Comparison of ENCODE assay signal across 17 cellular contexts in the genomic region with DNA sequence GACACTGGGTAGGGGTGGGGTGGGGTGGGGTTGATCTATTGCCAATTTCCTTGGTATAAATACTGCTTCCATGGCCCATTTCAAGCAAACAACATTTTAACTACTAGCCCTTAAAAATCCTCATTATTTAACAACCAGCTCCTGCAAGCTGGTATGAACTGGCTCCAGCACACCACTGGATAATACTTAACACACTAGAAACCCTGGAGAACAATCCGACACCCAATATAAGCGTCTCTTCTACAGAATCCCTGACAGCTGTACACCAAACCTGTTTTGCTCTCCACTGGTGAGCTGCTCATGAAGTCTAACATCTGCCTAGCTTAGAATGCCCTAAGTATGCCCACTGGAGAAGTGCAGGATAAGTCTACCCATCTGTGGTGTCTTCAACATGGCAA.
DNase-seq lines count a peak whose midpoint lies in the region; ATAC-seq and TF ChIP-seq lines count a peak whose summit lies in the region.
"Had no signal": no experiment of that assay in that cellular context is flagged by ENCODE, and none has a peak within 500 bp of the region (broad histone marks: within the 10 kb centered on the region; RNA-seq: fewer than 3 reads in every experiment).

No MANE protein-coding gene starts in this region.

- H3K27ac ChIP-seq in PC-3 (ENCODE audit: low read length): peak overlapping the region; percentile 48
- no peak overlapping the region for H3K27ac ChIP-seq in CD8-positive, alpha-beta T cell (ENCODE audit: low read depth, low read length)
- no peak overlapping the region for H3K27ac ChIP-seq in psoas muscle

- H3K9ac ChIP-seq in PC-3 (ENCODE audit: low read length): no peak overlapping the region

- H3K4me2 ChIP-seq in PC-3 (ENCODE audit: low read length): no peak overlapping the region

- WGBS in psoas muscle, 3 donors: 71 to 91% (median 82%) methylated on average over 2 of the region's 2 CpGs

- DNase-seq in DMS79 treated with DMSO at 0.1 percent for 48 hours (lab: John Stamatoyannopoulos, UW) (peak; percentile 26), PC-3 (no peak), immature natural killer cell (no peak), osteocyte (ENCODE audit: extremely low spot score, unreplicated experiment) (no peak), psoas muscle (no peak), NCI-H1048 (lab: John Stamatoyannopoulos, UW) (no peak)
- no peak for DNase-seq in CD8-positive, alpha-beta T cell
- no peak for DNase-seq in activated CD8-positive, alpha-beta T cell treated with anti-CD3 and anti-CD28 coated beads for 36 hours
- DNase-seq: activated CD4-positive, CD25-positive, alpha-beta regulatory T cell treated with anti-CD3 and anti-CD28 coated beads, Interleukin-2, amount 50 U/mL, for 72 hours; activated CD8-positive, alpha-beta memory T cell treated with anti-CD3 and anti-CD28 coated beads, Interleukin-2, amount 50 U/mL, for 48 hours; activated naive CD4-positive, alpha-beta T cell treated with anti-CD3 and anti-CD28 coated beads, Interleukin-2, amount 10 ng/mL, durations not matched to agents 7 days and 5 days; Calu3; NCI-H187 treated with DMSO at 0.1 percent for 48 hours; stimulated activated CD4-positive, alpha-beta T cell treated with anti-CD3 and anti-CD28 coated beads, Interleukin-2, amount 100 ng/mL, for 24 hours; trophoblast cell had no signal

- H3K4me3 ChIP-seq in PC-3 (ENCODE audit: low read length) (no peak overlapping the region), psoas muscle (no peak overlapping the region)
- no peak overlapping the region for H3K4me3 ChIP-seq in CD8-positive, alpha-beta T cell (ENCODE audit: low read depth, low read length)
- H3K4me3 ChIP-seq: gastroesophageal sphincter had no signal

- BruUV-seq in PC-3 (replicated peaks; lab: Mats Ljungman, UMichigan): TSS peak; percentile 99

- TF ChIP-seq CTCF in PC-3 (conservative IDR thresholded peaks at IDR 0.05; ENCODE audit: low read depth, low read length): no peak
- TF ChIP-seq CTCF in osteocyte (IDR thresholded peaks at IDR 0.05): no peak
- TF ChIP-seq CTCF in CD8-positive, alpha-beta T cell (IDR thresholded peaks at IDR 0.05): no peak
- no peak for TF ChIP-seq CTCF in activated CD8-positive, alpha-beta T cell treated with anti-CD3 and anti-CD28 coated beads for 36 hours (IDR thresholded peaks at IDR 0.05)
- TF ChIP-seq CTCF in psoas muscle (IDR thresholded peaks at IDR 0.05): no peak

- H3K4me1 Mint-ChIP-seq in immature natural killer cell (peaks cover 81 to 96% of the 10 kb centered on the region in 2 donors), osteocyte (ENCODE audit: unreplicated experiment) (peaks cover 61% of the 10 kb centered on the region)
- peaks cover 21% of the 10 kb centered on the region for H3K4me1 Mint-ChIP-seq in CD8-positive, alpha-beta T cell (ENCODE audit: low read depth)
- H3K4me1 Mint-ChIP-seq in activated CD8-positive, alpha-beta T cell treated with anti-CD3 and anti-CD28 coated beads for 36 hours (ENCODE audit: low read depth): peaks cover 26% of the 10 kb centered on the region

- H3K9me3 ChIP-seq in PC-3 (ENCODE audit: low read length) (no peaks in the 10 kb centered on the region), psoas muscle (no peaks in the 10 kb centered on the region)
- H3K9me3 ChIP-seq in CD8-positive, alpha-beta T cell (ENCODE audit: low read length): no peaks in the 10 kb centered on the region
- H3K9me3 ChIP-seq: gastroesophageal sphincter had no signal

- POLR2A ChIA-PET in PC-3 (lab: Charles Lee; ENCODE audit: unreplicated experiment): interaction anchor here (0.5 to 0.8 kb wide), 2 partner anchors 13 to 110 kb away, joined by 7 to 12 read pairs; no protein-coding TSS in a partner anchor
- POLR2A ChIA-PET in CD8-positive, alpha-beta T cell (lab: Charles Lee): no interaction called here
- POLR2A ChIA-PET in activated CD8-positive, alpha-beta T cell treated with anti-CD3 and anti-CD28 coated beads for 36 hours (lab: Charles Lee): no interaction called here

- H2AFZ ChIP-seq in PC-3 (ENCODE audit: low read length): no peak overlapping the region

- peaks cover 20% of the 10 kb centered on the region for H3K4me1 ChIP-seq in PC-3 (ENCODE audit: insufficient read depth, low read length)
- H3K4me1 ChIP-seq in CD8-positive, alpha-beta T cell (ENCODE audit: insufficient read depth, low read length): no peaks in the 10 kb centered on the region
- peaks cover 39% of the 10 kb centered on the region for H3K4me1 ChIP-seq in psoas muscle

- H4K20me1 ChIP-seq in PC-3 (ENCODE audit: low read length): no peaks in the 10 kb centered on the region

- H3K4me3 Mint-ChIP-seq in immature natural killer cell (peak overlapping the region in 1 of 5 donors; percentile 25), osteocyte (ENCODE audit: unreplicated experiment) (no peak overlapping the region)
- H3K4me3 Mint-ChIP-seq in CD8-positive, alpha-beta T cell: no peak overlapping the region
- no peak overlapping the region for H3K4me3 Mint-ChIP-seq in activated CD8-positive, alpha-beta T cell treated with anti-CD3 and anti-CD28 coated beads for 36 hours
- H3K4me3 Mint-ChIP-seq: activated naive CD4-positive, alpha-beta T cell treated with anti-CD3 and anti-CD28 coated beads, Interleukin-2, amount 10 ng/mL, durations not matched to agents 7 days and 5 days; T-helper 2 cell treated with Interferon-gamma antibody and Interleukin-4, amounts not matched to agents 5 μg/mL and 100 μg/mL, for 36 hours had no signal

- CTCF ChIA-PET in PC-3 (lab: Charles Lee): no interaction called here
- CTCF ChIA-PET in CD8-positive, alpha-beta T cell (lab: Charles Lee): interaction anchor here (5.7 kb wide), 1 partner anchor 15 kb away, joined by 36 read pairs; no protein-coding TSS in a partner anchor
- CTCF ChIA-PET in activated CD8-positive, alpha-beta T cell treated with anti-CD3 and anti-CD28 coated beads for 36 hours (lab: Charles Lee): interaction anchor here (6.0 kb wide), 1 partner anchor 14 kb away, joined by 48 read pairs; no protein-coding TSS in a partner anchor

- ATAC-seq in PC-3: peak; percentile 48
- ATAC-seq in CD8-positive, alpha-beta T cell: no peak
- ATAC-seq in activated CD8-positive, alpha-beta T cell treated with anti-CD3 and anti-CD28 coated beads for 36 hours: no peak
- no peak for ATAC-seq in psoas muscle
- ATAC-seq: gastroesophageal sphincter had no signal

- intact Hi-C loops in PC-3 (cut with micrococcal nuclease) (no loop called here), psoas muscle (cut with DNase I) (no loop called here)
- intact Hi-C loops in CD8-positive, alpha-beta T cell (cut with DNase I, micrococcal nuclease): no loop called here
- intact Hi-C loops in activated CD8-positive, alpha-beta T cell treated with anti-CD3 and anti-CD28 coated beads for 36 hours (cut with micrococcal nuclease): no loop called here

- H3K36me3 Mint-ChIP-seq in immature natural killer cell: peaks cover 0 to 4% (median 0%) of the 10 kb centered on the region in 3 donors
- peaks cover 27% of the 10 kb centered on the region for H3K36me3 Mint-ChIP-seq in osteocyte (ENCODE audit: unreplicated experiment)
- peaks cover 4% of the 10 kb centered on the region for H3K36me3 Mint-ChIP-seq in CD8-positive, alpha-beta T cell
- no peaks in the 10 kb centered on the region for H3K36me3 Mint-ChIP-seq in activated CD8-positive, alpha-beta T cell treated with anti-CD3 and anti-CD28 coated beads for 36 hours (ENCODE audit: low read depth)
- H3K36me3 Mint-ChIP-seq: activated naive CD4-positive, alpha-beta T cell treated with anti-CD3 and anti-CD28 coated beads, Interleukin-2, amount 10 ng/mL, durations not matched to agents 7 days and 5 days had no signal

- no peaks in the 10 kb centered on the region for H3F3A ChIP-seq in PC-3 (ENCODE audit: low read length, unreplicated experiment)

- H3K27me3 ChIP-seq in PC-3 (ENCODE audit: low read length) (no peaks in the 10 kb centered on the region), psoas muscle (ENCODE audit: insufficient read depth in 3 of 3, low read length in 2 of 3) (no peaks in the 10 kb centered on the region)
- H3K27me3 ChIP-seq in CD8-positive, alpha-beta T cell (ENCODE audit: insufficient read depth, low read length): no peaks in the 10 kb centered on the region
- H3K27me3 ChIP-seq: gastroesophageal sphincter had no signal

- peaks cover 93% of the 10 kb centered on the region for H3K79me2 ChIP-seq in PC-3 (ENCODE audit: low read length)

- H3K9me2 ChIP-seq in PC-3 (replicated peaks; ENCODE audit: low read length): no peaks in the 10 kb centered on the region

- H3K27ac Mint-ChIP-seq in immature natural killer cell (peak overlapping the region in 4 of 6 donors; percentile 3 to 23 (median 17)), osteocyte (ENCODE audit: unreplicated experiment) (peak overlapping the region; percentile 61)
- no peak overlapping the region for H3K27ac Mint-ChIP-seq in CD8-positive, alpha-beta T cell
- H3K27ac Mint-ChIP-seq in activated CD8-positive, alpha-beta T cell treated with anti-CD3 and anti-CD28 coated beads for 36 hours: no peak overlapping the region
- H3K27ac Mint-ChIP-seq: activated naive CD4-positive, alpha-beta T cell treated with anti-CD3 and anti-CD28 coated beads, Interleukin-2, amount 10 ng/mL, durations not matched to agents 7 days and 5 days; T-helper 2 cell treated with Interferon-gamma antibody and Interleukin-4, amounts not matched to agents 5 μg/mL and 100 μg/mL, for 36 hours had no signal

- H3K27me3 Mint-ChIP-seq in immature natural killer cell (ENCODE audit: low read depth in 3 of 3) (peaks cover 0 to 2% (median 0%) of the 10 kb centered on the region in 3 donors), osteocyte (ENCODE audit: unreplicated experiment) (no peaks in the 10 kb centered on the region)
- no peaks in the 10 kb centered on the region for H3K27me3 Mint-ChIP-seq in CD8-positive, alpha-beta T cell (ENCODE audit: low read depth)
- no peaks in the 10 kb centered on the region for H3K27me3 Mint-ChIP-seq in activated CD8-positive, alpha-beta T cell treated with anti-CD3 and anti-CD28 coated beads for 36 hours
- H3K27me3 Mint-ChIP-seq: activated naive CD4-positive, alpha-beta T cell treated with anti-CD3 and anti-CD28 coated beads, Interleukin-2, amount 10 ng/mL, durations not matched to agents 7 days and 5 days had no signal

- H3K9me3 Mint-ChIP-seq in immature natural killer cell (no peaks in the 10 kb centered on the region), osteocyte (ENCODE audit: unreplicated experiment) (no peaks in the 10 kb centered on the region)
- H3K9me3 Mint-ChIP-seq in CD8-positive, alpha-beta T cell: no peaks in the 10 kb centered on the region
- no peaks in the 10 kb centered on the region for H3K9me3 Mint-ChIP-seq in activated CD8-positive, alpha-beta T cell treated with anti-CD3 and anti-CD28 coated beads for 36 hours
- H3K9me3 Mint-ChIP-seq: activated naive CD4-positive, alpha-beta T cell treated with anti-CD3 and anti-CD28 coated beads, Interleukin-2, amount 10 ng/mL, durations not matched to agents 7 days and 5 days; T-helper 2 cell treated with Interferon-gamma antibody and Interleukin-4, amounts not matched to agents 5 μg/mL and 100 μg/mL, for 36 hours had no signal

- H3K36me3 ChIP-seq in PC-3 (ENCODE audit: low read depth, low read length) (peaks cover 22% of the 10 kb centered on the region; the same call in 1 of the 2 replicates), psoas muscle (ENCODE audit: insufficient read depth in 1 of 2, low read depth in 1 of 2) (no peaks in the 10 kb centered on the region)
- H3K36me3 ChIP-seq in CD8-positive, alpha-beta T cell (ENCODE audit: insufficient read depth, low read length): no peaks in the 10 kb centered on the region
- H3K36me3 ChIP-seq: gastroesophageal sphincter had no signal

Comparison
In these comparisons a context has a peak if more than half of its experiments do, and no peak if none do; other contexts are left out.
1. H3K27ac Mint-ChIP-seq: peak in immature natural killer cell (4 of 6) and osteocyte (single experiment); none in CD8-positive, alpha-beta T cell (single experiment) and activated CD8-positive, alpha-beta T cell treated with anti-CD3 and anti-CD28 coated beads for 36 hours (single experiment).